Comparison of ENCODE assay signal across 18 cellular contexts in the genomic region with DNA sequence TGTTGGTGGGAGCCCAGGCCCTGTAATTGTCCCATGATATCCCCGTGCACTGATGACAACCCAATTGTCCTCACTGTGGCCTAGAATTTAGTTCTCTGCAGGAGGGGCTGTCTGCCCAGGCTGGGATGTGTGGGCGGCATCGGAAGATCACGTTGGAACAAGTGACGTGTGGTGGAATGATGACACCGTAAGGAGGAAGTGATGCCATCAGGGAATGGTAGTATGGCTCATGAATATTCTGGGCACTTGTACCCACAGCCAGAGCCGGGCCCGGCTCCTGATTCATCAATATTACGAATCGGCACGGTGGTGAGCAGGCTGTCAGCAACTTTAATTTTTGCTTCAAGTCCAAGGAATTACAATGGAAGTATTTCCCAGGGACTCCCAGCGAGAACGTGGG.
"Had no signal": no experiment of that assay in that cellular context is flagged by ENCODE, and none has a peak within 500 bp of the region (broad histone marks: within the 10 kb centered on the region; RNA-seq: fewer than 3 reads in every experiment).

No MANE protein-coding gene starts in this region.

- H3K27me3 ChIP-seq: body of pancreas, colonic mucosa, heart right ventricle, left lung, thyroid gland, uterus had no signal

- DNase-seq: activated CD4-positive, alpha-beta T cell treated with anti-CD3 and anti-CD28 coated beads for 1 hour; activated naive CD4-positive, alpha-beta T cell; activated naive CD8-positive, alpha-beta T cell treated with anti-CD3 and anti-CD28 coated beads for 36 hours; amniotic stem cell; body of pancreas; colonic mucosa; erythroblast; heart right ventricle; left lung; mammary epithelial cell; nephron progenitor cell; occipital lobe; retina; stimulated activated CD4-positive, alpha-beta T cell treated with anti-CD3 and anti-CD28 coated beads, Interleukin-2, amount 100 ng/mL, for 24 hours; stimulated activated naive CD4-positive, alpha-beta T cell treated with Interleukin-2 at 50 U/mL for 16 hours; thyroid gland; uterus; WERI-Rb-1 had no signal

- H3K9me3 ChIP-seq: body of pancreas, colonic mucosa, thyroid gland, uterus had no signal

- ATAC-seq: body of pancreas, heart right ventricle, left lung had no signal

- H3K4me1 ChIP-seq: body of pancreas, colonic mucosa, heart right ventricle, left lung, thyroid gland, uterus had no signal

- H3K27ac ChIP-seq: body of pancreas, colonic mucosa, heart right ventricle, left lung, thyroid gland, uterus, WERI-Rb-1 had no signal

- H3K36me3 ChIP-seq: colonic mucosa, left lung, thyroid gland, uterus, WERI-Rb-1 had no signal

- H3K4me3 ChIP-seq: body of pancreas, colonic mucosa, heart right ventricle, left lung, thyroid gland, uterus had no signal
